Comparison of ENCODE assay signal across 2 cellular contexts in the genomic region with DNA sequence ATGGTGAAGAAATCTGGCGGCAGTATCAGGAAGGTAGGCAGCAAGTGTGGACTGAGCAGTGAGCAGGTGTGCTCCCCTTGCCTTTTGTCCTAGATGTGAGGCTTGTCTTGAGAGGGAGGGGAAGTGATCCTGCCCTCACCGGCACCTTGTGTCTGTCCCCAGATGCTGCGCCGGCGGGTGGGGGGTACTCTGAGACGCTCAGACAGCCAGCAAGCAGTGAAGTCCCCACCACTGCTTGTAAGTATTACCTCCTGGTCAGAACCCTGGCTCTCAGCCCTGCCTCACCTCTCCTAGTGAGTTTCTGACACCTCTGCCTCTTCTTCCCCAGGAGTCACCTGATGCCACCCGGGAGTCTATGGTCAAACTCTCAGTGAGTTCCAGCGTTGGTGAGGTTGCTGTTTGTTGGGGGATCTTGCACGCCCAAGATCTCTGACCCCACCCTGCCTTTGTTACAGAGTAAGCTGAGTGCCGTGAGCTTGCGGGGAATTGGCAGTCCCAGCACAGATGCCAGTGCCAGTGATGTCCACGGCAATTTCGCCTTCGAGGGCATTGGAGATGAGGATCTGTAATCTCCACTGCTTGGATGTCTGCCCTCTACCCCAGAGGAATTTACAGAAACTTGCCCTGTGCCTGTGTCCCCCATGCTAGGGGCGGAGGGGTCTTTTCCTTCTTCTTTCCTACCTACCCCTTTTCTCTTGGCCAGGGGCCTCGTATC.
A peak's percentile ranks its signal among the peaks of the same experiment; 100 is the strongest.
TF ChIP-seq lines count a peak whose summit lies in the region.

No MANE protein-coding gene starts in this region.

TF ChIP-seq in PFSK-1, 5 proteins besides CTCF, POLR2A, EP300 and RAD21:
- TF ChIP-seq POLR2AphosphoS5 (IDR thresholded peaks at IDR 0.05; ENCODE audit: low read depth, low read length), result 0 out of 2 replicates have a peak, but pooled peaks have one; percentile 2
- TF ChIP-seq REST (IDR thresholded peaks at IDR 0.05; ENCODE audit: insufficient read depth in 1 of 2, low read depth in 2 of 2, low read length in 2 of 2), result no peak

TF ChIP-seq in endothelial cell of umbilical vein, 7 proteins besides CTCF, POLR2A, EP300 and RAD21:
- TF ChIP-seq FOS (IDR thresholded peaks at IDR 0.05; ENCODE audit: borderline replicate concordance, insufficient read depth, low read length), result no peak
- no peak for TF ChIP-seq MYC (IDR thresholded peaks at IDR 0.05; ENCODE audit: low read depth, low read length)
- no peak for TF ChIP-seq EZH2 (IDR thresholded peaks at IDR 0.05; ENCODE audit: borderline replicate concordance, low read depth, low read length, severe bottlenecking)
- TF ChIP-seq, protein P1, sequence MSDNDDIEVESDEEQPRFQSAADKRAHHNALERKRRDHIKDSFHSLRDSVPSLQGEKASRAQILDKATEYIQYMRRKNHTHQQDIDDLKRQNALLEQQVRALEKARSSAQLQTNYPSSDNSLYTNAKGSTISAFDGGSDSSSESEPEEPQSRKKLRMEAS (IDR thresholded peaks at IDR 0.05; ENCODE audit: insufficient read depth, insufficient read length), result no peak
- TF ChIP-seq GATA2 (IDR thresholded peaks at IDR 0.05; ENCODE audit: insufficient read depth, insufficient read length, low read depth, low read length), result no peak
- no peak for TF ChIP-seq JUN (IDR thresholded peaks at IDR 0.05; ENCODE audit: borderline replicate concordance, insufficient read depth, insufficient read length, low read depth)
- no peak for TF ChIP-seq POLR2AphosphoS5 (IDR thresholded peaks at IDR 0.05; ENCODE audit: insufficient read depth, low read depth, low read length)
